ENCODE assay signal across 18 cellular contexts in genomic region chr10:112379635-112380296, GRCh38. TPM values are rescaled to one million over a fixed set of nuclear protein-coding genes. Genes with fewer than 3 reads are reported as not detected.
A peak's percentile ranks its signal among the peaks of the same experiment; 100 is the strongest.
DNase-seq lines count a peak whose midpoint lies in the region; ATAC-seq and TF ChIP-seq lines count a peak whose summit lies in the region.
"Had no signal": no experiment of that assay in that cellular context is flagged by ENCODE, and none has a peak within 500 bp of the region (broad histone marks: within the 10 kb centered on the region; RNA-seq: fewer than 3 reads in every experiment).

No MANE protein-coding gene starts in this region.

- no peak for TF ChIP-seq POLR2A in right lobe of liver (IDR thresholded peaks at IDR 0.05)

- no peaks in the 10 kb centered on the region for H3K9me3 Mint-ChIP-seq in activated CD8-positive, alpha-beta T cell treated with anti-CD3 and anti-CD28 coated beads, Interleukin-2, amount 10 ng/mL, durations not matched to agents 7 days and 5 days (ENCODE audit: insufficient read depth)
- H3K9me3 Mint-ChIP-seq: activated T-helper 2 cell treated with anti-CD3 and anti-CD28 coated beads, Interferon-gamma antibody, Interleukin-2, Interleukin-4, amounts not matched to agents 10 μg/mL and 5 μg/mL and 100 μg/mL, durations not matched to agents 14 hours and 24 hours and 36 hours had no signal

- H3K4me3 ChIP-seq in right lobe of liver: no peak overlapping the region
- H3K4me3 ChIP-seq in aorta (ENCODE audit: low read length in 2 of 2): no peak overlapping the region
- H3K4me3 ChIP-seq: cardiac muscle cell, lower lobe of right lung, upper lobe of right lung had no signal

- TF ChIP-seq CTCF in right lobe of liver (IDR thresholded peaks at IDR 0.05): no peak

- H3K4me1 Mint-ChIP-seq in activated CD8-positive, alpha-beta T cell treated with anti-CD3 and anti-CD28 coated beads, Interleukin-2, amount 10 ng/mL, durations not matched to agents 7 days and 5 days (ENCODE audit: low read depth): peaks cover 44% of the 10 kb centered on the region

- 56% methylated on average over 6 of the region's 8 CpGs for WGBS in right lobe of liver (ENCODE audit: insufficient coverage, low coverage, low lambda C conversion rate, missing lambda C conversion rate)
- WGBS in aorta, 2 donors: 85 to 86% methylated on average over 8 of the region's 8 CpGs

- intact Hi-C loops in right lobe of liver (cut with DNase I) (no loop called here), aorta (cut with DNase I) (no loop called here)

- no peak overlapping the region for H3K4me3 Mint-ChIP-seq in activated CD8-positive, alpha-beta T cell treated with anti-CD3 and anti-CD28 coated beads, Interleukin-2, amount 10 ng/mL, durations not matched to agents 7 days and 5 days

- DNase-seq in A172 (ENCODE audit: low spot score) (peak; percentile 91), HCEC 1CT (peak; percentile 76), right lobe of liver (peak; percentile 55 to 86 (median 80)), DMS53 (lab: John Stamatoyannopoulos, UW) (no peak), cerebellar cortex (ENCODE audit: low spot score) (no peak), aorta (no peak)
- no peak for DNase-seq in activated CD8-positive, alpha-beta T cell treated with anti-CD3 and anti-CD28 coated beads, Interleukin-2, amount 10 ng/mL, durations not matched to agents 7 days and 5 days
- DNase-seq: activated CD4-positive, CD25-positive, alpha-beta regulatory T cell treated with anti-CD3 and anti-CD28 coated beads, Interleukin-2, amount 50 U/mL, for 72 hours; DMS79; lower lobe of right lung; NCI-H1048; NCI-H226; nucleus accumbens; upper lobe of right lung had no signal

- H3K4me1 ChIP-seq in right lobe of liver (peaks cover 0 to 63% (median 20%) of the 10 kb centered on the region in 4 donors), aorta (ENCODE audit: control insufficient read depth in 1 of 2, insufficient read depth in 2 of 2, low read length in 2 of 2) (no peaks in the 10 kb centered on the region)

- peaks cover 41% of the 10 kb centered on the region for H3K36me3 Mint-ChIP-seq in activated CD8-positive, alpha-beta T cell treated with anti-CD3 and anti-CD28 coated beads, Interleukin-2, amount 10 ng/mL, durations not matched to agents 7 days and 5 days (ENCODE audit: low read depth)

- H3K27me3 ChIP-seq in right lobe of liver: no peaks in the 10 kb centered on the region
- H3K27me3 ChIP-seq in aorta (ENCODE audit: control insufficient read depth in 1 of 2, insufficient read depth in 2 of 2, low read length in 1 of 2): no peaks in the 10 kb centered on the region
- H3K27me3 ChIP-seq: cardiac muscle cell, upper lobe of right lung had no signal

- H3K27ac ChIP-seq in right lobe of liver (peak overlapping the region in 2 of 3 donors; percentile 36 to 43), aorta (ENCODE audit: low read depth in 1 of 2, low read length in 2 of 2) (no peak overlapping the region)
- H3K27ac ChIP-seq: cardiac muscle cell, epithelial cell of prostate, lower lobe of right lung, upper lobe of right lung had no signal

- POLR2A ChIA-PET in activated CD8-positive, alpha-beta T cell treated with anti-CD3 and anti-CD28 coated beads, Interleukin-2, amount 10 ng/mL, durations not matched to agents 7 days and 5 days (lab: Charles Lee): interaction anchor here (0.8 to 2.1 kb wide), 2 partner anchors 67 to 71 kb away, joined by 3 to 6 read pairs; partner anchors contain the start of gene VTI1A

- no peak for ATAC-seq in activated CD8-positive, alpha-beta T cell treated with anti-CD3 and anti-CD28 coated beads, Interleukin-2, amount 10 ng/mL, durations not matched to agents 7 days and 5 days
- ATAC-seq in right lobe of liver (peak; percentile 40 to 62 (median 54)), HG03025 (IDR thresholded peaks at IDR 0.05; ENCODE audit: low FRiP score, unreplicated experiment) (no peak), aorta (ENCODE audit: low FRiP score) (no peak)
- ATAC-seq: lower lobe of right lung, upper lobe of right lung had no signal

- H3K36me3 ChIP-seq in right lobe of liver (no peaks in the 10 kb centered on the region), aorta (ENCODE audit: control insufficient read depth in 1 of 2, insufficient read depth in 2 of 2, low read length in 1 of 2) (no peaks in the 10 kb centered on the region)
- H3K36me3 ChIP-seq: cardiac muscle cell, upper lobe of right lung had no signal

- H3K27me3 Mint-ChIP-seq in activated CD8-positive, alpha-beta T cell treated with anti-CD3 and anti-CD28 coated beads, Interleukin-2, amount 10 ng/mL, durations not matched to agents 7 days and 5 days (ENCODE audit: low read depth): no peaks in the 10 kb centered on the region

- CTCF ChIA-PET in activated CD8-positive, alpha-beta T cell treated with anti-CD3 and anti-CD28 coated beads, Interleukin-2, amount 10 ng/mL, durations not matched to agents 7 days and 5 days (lab: Charles Lee): no interaction called here

- H3K27ac Mint-ChIP-seq in activated CD8-positive, alpha-beta T cell treated with anti-CD3 and anti-CD28 coated beads, Interleukin-2, amount 10 ng/mL, durations not matched to agents 7 days and 5 days: peak overlapping the region; percentile 23
- H3K27ac Mint-ChIP-seq: activated T-helper 2 cell treated with anti-CD3 and anti-CD28 coated beads, Interferon-gamma antibody, Interleukin-2, Interleukin-4, amounts not matched to agents 10 μg/mL and 5 μg/mL and 100 μg/mL, durations not matched to agents 14 hours and 24 hours and 36 hours had no signal

- H3K9me3 ChIP-seq in right lobe of liver (no peaks in the 10 kb centered on the region), aorta (ENCODE audit: control insufficient read depth, low read length) (no peaks in the 10 kb centered on the region)
- H3K9me3 ChIP-seq: lower lobe of right lung, upper lobe of right lung had no signal

RNA-seq across cellular contexts. Expression of gene ACSL5, which starts 5.8 kb away (rescaled TPM):
- 0.91 and 0.96 TPM in 2 replicates for total RNA-seq in A172 (2014; rRNA removed; shearing (Covaris generic))
- 10 to 100 TPM; 50.7 to 53.1 TPM for total RNA-seq in activated CD8-positive, alpha-beta T cell treated with anti-CD3 and anti-CD28 coated beads, Interleukin-2, amount 10 ng/mL, durations not matched to agents 7 days and 5 days
- 10 to 100 TPM; 35.1 to 92.4 (median 73.8) TPM for total RNA-seq in right lobe of liver
- 10 to 100 TPM; 13.4 to 18.4 TPM for total RNA-seq in aorta
- polyA plus RNA-seq in aorta: 10 to 100 TPM in 1 of 2 donors, under 1 TPM in 1; 0.92 to 18.7 TPM
- total RNA-seq: cardiac muscle cell had no signal
- polyA plus RNA-seq: cardiac muscle cell had no signal

Comparison
In these comparisons a context has a peak if more than half of its experiments do, and no peak if none do; other contexts are left out.
1. DNase-seq: peak in A172 (single experiment), HCEC 1CT (single experiment) and right lobe of liver (3 of 3); none in activated CD8-positive, alpha-beta T cell treated with anti-CD3 and anti-CD28 coated beads, Interleukin-2, amount 10 ng/mL, durations not matched to agents 7 days and 5 days (single experiment), DMS53 (single experiment), cerebellar cortex (single experiment) and aorta (0 of 2).
2. ATAC-seq: peak in right lobe of liver (4 of 4); none in activated CD8-positive, alpha-beta T cell treated with anti-CD3 and anti-CD28 coated beads, Interleukin-2, amount 10 ng/mL, durations not matched to agents 7 days and 5 days (single experiment), HG03025 (single experiment) and aorta (single experiment).
3. H3K27ac ChIP-seq: peak in right lobe of liver (2 of 3); none in aorta (0 of 2).